In genomic region chr1:198496216-198497143, GRCh38 we compare ENCODE assay signal across 15 cellular contexts. TPM values are rescaled to one million over a fixed set of nuclear protein-coding genes. Genes with fewer than 3 reads are reported as not detected.
DNase-seq lines count a peak whose midpoint lies in the region; ATAC-seq, FAIRE-seq and TF ChIP-seq lines count a peak whose summit lies in the region.
"Had no signal": no experiment of that assay in that cellular context is flagged by ENCODE, and none has a peak within 500 bp of the region (broad histone marks: within the 10 kb centered on the region; RNA-seq: fewer than 3 reads in every experiment).

No MANE protein-coding gene starts in this region.

- FAIRE-seq in astrocyte (lab: Jason Lieb, UNC), result peak; percentile 26
- FAIRE-seq: endometrium, pancreas had no signal

- 67 to 68% methylated on average over 5 to 6 of the region's 6 CpGs for WGBS in esophagus squamous epithelium, 2 donors

- H3K9ac ChIP-seq in astrocyte (ENCODE audit: low read length), result peak overlapping the region; percentile 24

- in situ Hi-C loops in ACHN (cut with HindIII; ENCODE audit: low pct_ligation_motif_present, low pct_unique_long_range_greater_than_20kb, low sequenced_read_pairs), result no loop called here

- no peak for TF ChIP-seq POLR2A in esophagus squamous epithelium (IDR thresholded peaks at IDR 0.05)

- no peaks in the 10 kb centered on the region for H3K79me2 ChIP-seq in astrocyte (ENCODE audit: insufficient read depth, low read length)

- DNase-seq in ACHN, result peak; percentile 29
- peak; percentile 69 for DNase-seq in HS-27A (ENCODE audit: low read depth)
- DNase-seq in astrocyte (ENCODE audit: low read depth), result peak; percentile 86
- DNase-seq in foreskin keratinocyte, result peak; percentile 55 to 78
- no peak for DNase-seq in esophagus squamous epithelium (lab: John Stamatoyannopoulos, UW)
- no peak for DNase-seq in NCI-H1436 (lab: John Stamatoyannopoulos, UW)
- DNase-seq: KG1, NCI-H2029, pancreas had no signal

- H2AFZ ChIP-seq in astrocyte (ENCODE audit: low read depth, low read length), result no peak overlapping the region

- H3K9me3 ChIP-seq in astrocyte (ENCODE audit: insufficient read depth, low read depth, low read length), result no peaks in the 10 kb centered on the region
- H3K9me3 ChIP-seq in esophagus squamous epithelium, result no peaks in the 10 kb centered on the region
- H3K9me3 ChIP-seq: ascending aorta, pancreas had no signal

- H3K27ac ChIP-seq in astrocyte (ENCODE audit: low read depth, low read length), result peak overlapping the region; percentile 51
- no peak overlapping the region for H3K27ac ChIP-seq in foreskin keratinocyte
- H3K27ac ChIP-seq in esophagus squamous epithelium, result no peak overlapping the region
- H3K27ac ChIP-seq: ascending aorta, pancreas had no signal

- peaks cover 3% of the 10 kb centered on the region for H3K9me3 Mint-ChIP-seq in astrocyte (ENCODE audit: unreplicated experiment)

- H3K36me3 ChIP-seq in astrocyte (ENCODE audit: insufficient read depth, low read length), result no peaks in the 10 kb centered on the region
- no peaks in the 10 kb centered on the region for H3K36me3 ChIP-seq in esophagus squamous epithelium
- H3K36me3 ChIP-seq: ascending aorta, pancreas had no signal

- H4K20me1 ChIP-seq in astrocyte (ENCODE audit: insufficient read depth, low read length), result no peaks in the 10 kb centered on the region

- intact Hi-C loops in esophagus squamous epithelium (cut with DNase I), result no loop called here

- peaks cover 29% of the 10 kb centered on the region for H3K4me1 Mint-ChIP-seq in astrocyte (ENCODE audit: low read depth, unreplicated experiment)

- no peaks in the 10 kb centered on the region for H3K27me3 ChIP-seq in astrocyte (ENCODE audit: insufficient read depth, low read length)
- no peaks in the 10 kb centered on the region for H3K27me3 ChIP-seq in foreskin keratinocyte
- no peaks in the 10 kb centered on the region for H3K27me3 ChIP-seq in esophagus squamous epithelium
- H3K27me3 ChIP-seq: ascending aorta, pancreas had no signal

- no peak overlapping the region for H3K4me3 Mint-ChIP-seq in astrocyte (ENCODE audit: unreplicated experiment)

- H3K27ac Mint-ChIP-seq in astrocyte (ENCODE audit: unreplicated experiment), result no peak overlapping the region

- H3K4me3 ChIP-seq in astrocyte (ENCODE audit: insufficient read depth, low read depth, low read length) (no peak overlapping the region), esophagus squamous epithelium (no peak overlapping the region)
- H3K4me3 ChIP-seq: ascending aorta, pancreas had no signal

- no peaks in the 10 kb centered on the region for H3K27me3 Mint-ChIP-seq in astrocyte (ENCODE audit: low read depth, unreplicated experiment)

- no peaks in the 10 kb centered on the region for H3K36me3 Mint-ChIP-seq in astrocyte (ENCODE audit: low read depth, unreplicated experiment)

- H3K4me1 ChIP-seq in astrocyte (ENCODE audit: insufficient read depth, low read length) (peaks cover 41% of the 10 kb centered on the region), foreskin keratinocyte (peaks cover 35% of the 10 kb centered on the region), esophagus squamous epithelium (peaks cover 0 to 7% (median 0%) of the 10 kb centered on the region in 3 donors)
- H3K4me1 ChIP-seq: ascending aorta, pancreas had no signal

- ATAC-seq in foreskin keratinocyte, result peak; percentile 68
- no peak for ATAC-seq in HG02763 (IDR thresholded peaks at IDR 0.05; ENCODE audit: unreplicated experiment)
- ATAC-seq in GM19395 (IDR thresholded peaks at IDR 0.05; ENCODE audit: unreplicated experiment), result no peak

- TF ChIP-seq CTCF in astrocyte (IDR thresholded peaks at IDR 0.05; ENCODE audit: insufficient read depth, low read depth, low read length), result no peak
- no peak for TF ChIP-seq CTCF in foreskin keratinocyte (conservative IDR thresholded peaks at IDR 0.05)
- TF ChIP-seq CTCF in esophagus squamous epithelium (IDR thresholded peaks at IDR 0.05), result no peak

- H3K4me2 ChIP-seq in astrocyte (ENCODE audit: low read length), result peak overlapping the region; percentile 58

RNA-seq across cellular contexts. Expression of gene ATP6V1G3, which starts 44.0 kb away (rescaled TPM):
- not detected in 2 replicates for total RNA-seq in astrocyte
- not detected in 2 replicates for total RNA-seq in foreskin keratinocyte
- not detected in 2 replicates for polyA plus RNA-seq in foreskin keratinocyte
- not detected for total RNA-seq in esophagus squamous epithelium
- total RNA-seq: ascending aorta, G401, pancreas, ureter had no signal
- polyA plus RNA-seq: pancreas had no signal

Comparison
In these comparisons a context has a peak if more than half of its experiments do, and no peak if none do; other contexts are left out.
1. DNase-seq: peak in ACHN (single experiment), HS-27A (single experiment), astrocyte (single experiment) and foreskin keratinocyte (2 of 2); none in esophagus squamous epithelium (single experiment) and NCI-H1436 (single experiment).